Comparison of ENCODE assay signal across 1 cellular context in the genomic region with DNA sequence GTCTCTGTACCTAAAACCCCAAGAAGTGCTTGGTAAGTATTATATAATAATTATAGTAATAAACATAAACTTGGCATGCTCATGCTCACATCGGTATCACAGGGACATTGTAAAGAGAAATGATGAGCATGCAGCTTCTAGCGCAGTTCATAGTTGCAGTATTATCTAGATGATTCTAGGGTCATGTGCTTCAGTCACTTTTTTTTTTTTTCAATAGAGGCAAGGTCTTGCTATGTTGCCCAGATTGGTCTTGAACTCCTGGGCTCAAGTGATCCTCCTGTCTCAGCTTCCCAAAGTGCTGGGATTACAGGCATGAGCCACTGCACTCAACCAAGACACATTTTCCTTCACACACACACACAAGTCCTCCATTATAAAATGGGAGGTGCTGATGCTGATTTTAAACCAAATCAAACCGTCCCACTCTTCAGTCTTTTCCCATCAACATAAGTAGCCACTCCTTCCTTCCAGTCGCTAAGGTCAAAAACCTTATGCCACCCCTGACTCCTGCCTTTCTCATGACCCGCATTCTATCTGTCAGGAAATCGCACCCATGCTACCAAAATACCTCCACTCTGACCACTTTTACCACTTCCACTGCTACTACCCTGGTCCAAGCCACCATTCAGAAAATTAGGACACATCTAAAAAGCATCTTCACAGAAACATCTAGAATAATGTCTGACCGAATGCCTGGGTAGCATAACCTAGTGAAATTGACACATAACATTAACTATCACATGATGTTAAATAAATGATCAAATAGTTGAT.
TF ChIP-seq lines count a peak whose summit lies in the region.

No MANE protein-coding gene starts in this region.

TF ChIP-seq in IMR-90, 13 proteins besides CTCF, POLR2A, EP300 and RAD21:
- no peak for TF ChIP-seq RCOR1 (IDR thresholded peaks at IDR 0.05; ENCODE audit: insufficient replicate concordance, low read length)
- no peak for TF ChIP-seq MXI1 (IDR thresholded peaks at IDR 0.05; ENCODE audit: borderline replicate concordance, low read depth, low read length)
- TF ChIP-seq BHLHE40 (IDR thresholded peaks at IDR 0.05; ENCODE audit: low read depth, low read length), result no peak
- TF ChIP-seq MAZ (IDR thresholded peaks at IDR 0.05; ENCODE audit: borderline replicate concordance, low read depth, low read length), result no peak
- TF ChIP-seq, protein P1, sequence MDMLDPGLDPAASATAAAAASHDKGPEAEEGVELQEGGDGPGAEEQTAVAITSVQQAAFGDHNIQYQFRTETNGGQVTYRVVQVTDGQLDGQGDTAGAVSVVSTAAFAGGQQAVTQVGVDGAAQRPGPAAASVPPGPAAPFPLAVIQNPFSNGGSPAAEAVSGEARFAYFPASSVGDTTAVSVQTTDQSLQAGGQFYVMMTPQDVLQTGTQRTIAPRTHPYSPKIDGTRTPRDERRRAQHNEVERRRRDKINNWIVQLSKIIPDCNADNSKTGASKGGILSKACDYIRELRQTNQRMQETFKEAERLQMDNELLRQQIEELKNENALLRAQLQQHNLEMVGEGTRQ (IDR thresholded peaks at IDR 0.05; ENCODE audit: low read depth, low read length), result no peak
- TF ChIP-seq CHD1 (IDR thresholded peaks at IDR 0.05; ENCODE audit: low read depth, low read length), result no peak
- no peak for TF ChIP-seq CEBPB (IDR thresholded peaks at IDR 0.05; ENCODE audit: low read depth, low read length)
- no peak for TF ChIP-seq SMC3 (IDR thresholded peaks at IDR 0.05; ENCODE audit: low read depth, low read length)
- TF ChIP-seq FOS (IDR thresholded peaks at IDR 0.05; ENCODE audit: low read depth, low read length), result no peak
- TF ChIP-seq RFX5 (IDR thresholded peaks at IDR 0.05; ENCODE audit: low read depth, low read length), result no peak
- no peak for TF ChIP-seq MAFK (IDR thresholded peaks at IDR 0.05; ENCODE audit: low read depth, low read length)
- TF ChIP-seq, protein P2, sequence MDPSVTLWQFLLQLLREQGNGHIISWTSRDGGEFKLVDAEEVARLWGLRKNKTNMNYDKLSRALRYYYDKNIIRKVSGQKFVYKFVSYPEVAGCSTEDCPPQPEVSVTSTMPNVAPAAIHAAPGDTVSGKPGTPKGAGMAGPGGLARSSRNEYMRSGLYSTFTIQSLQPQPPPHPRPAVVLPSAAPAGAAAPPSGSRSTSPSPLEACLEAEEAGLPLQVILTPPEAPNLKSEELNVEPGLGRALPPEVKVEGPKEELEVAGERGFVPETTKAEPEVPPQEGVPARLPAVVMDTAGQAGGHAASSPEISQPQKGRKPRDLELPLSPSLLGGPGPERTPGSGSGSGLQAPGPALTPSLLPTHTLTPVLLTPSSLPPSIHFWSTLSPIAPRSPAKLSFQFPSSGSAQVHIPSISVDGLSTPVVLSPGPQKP (IDR thresholded peaks at IDR 0.05; ENCODE audit: borderline replicate concordance, low read depth, low read length), result no peak
- TF ChIP-seq NFE2L2 (IDR thresholded peaks at IDR 0.05; ENCODE audit: low read depth, low read length), result no peak
